Comparison of ENCODE assay signal across 19 cellular contexts in genomic region chr5:173790836-173791546, GRCh38.
"Had no signal": no experiment of that assay in that cellular context is flagged by ENCODE, and none has a peak within 500 bp of the region (broad histone marks: within the 10 kb centered on the region; RNA-seq: fewer than 3 reads in every experiment).

No MANE protein-coding gene starts in this region.

- DNase-seq: activated CD4-positive, alpha-beta memory T cell treated with anti-CD3 and anti-CD28 coated beads, Interleukin-2, amount 10 ng/mL, durations not matched to agents 7 days and 5 days; activated CD4-positive, alpha-beta T cell treated with anti-CD3 and anti-CD28 coated beads, Interleukin-2, amount 10 ng/mL, durations not matched to agents 24 days and 14 days; activated gamma-delta T cell; activated T-cell treated with anti-CD3 and anti-CD28 coated beads for 4 hours; aorta; dermis blood vessel endothelial cell; effector CD8-positive, alpha-beta T cell; foreskin keratinocyte; natural killer cell; retina; spleen; stimulated activated CD4-positive, alpha-beta T cell treated with anti-CD3 and anti-CD28 coated beads, Interleukin-4, amount 100 ng/mL, for 24 hours; stimulated activated naive CD8-positive, alpha-beta T cell treated with anti-CD3 and anti-CD28 coated beads, Interleukin-15, Interleukin-2, amounts not matched to agents 100 U/mL and 50 U/mL, for 24 hours had no signal

- H3K27me3 ChIP-seq: foreskin keratinocyte, spleen, tibial artery had no signal

- ATAC-seq: activated CD4-positive, CD25-positive, alpha-beta regulatory T cell treated with anti-CD3 and anti-CD28 coated beads, Interleukin-2, amount 50 U/mL, for 24 hours; foreskin keratinocyte; natural killer cell; stimulated activated naive CD8-positive, alpha-beta T cell treated with anti-CD3 and anti-CD28 coated beads, Interleukin-15, Interleukin-2, amounts not matched to agents 100 U/mL and 50 U/mL, for 24 hours had no signal

- H3K4me1 ChIP-seq: foreskin keratinocyte, tibial artery had no signal

- H3K27me3 Mint-ChIP-seq: activated CD4-positive, alpha-beta memory T cell treated with anti-CD3 and anti-CD28 coated beads, Interleukin-2, amount 10 ng/mL, durations not matched to agents 7 days and 5 days; activated naive CD4-positive, alpha-beta T cell treated with anti-CD3 and anti-CD28 coated beads, Interleukin-2, amount 50 U/mL, for 24 hours had no signal

- H3K36me3 ChIP-seq: spleen, tibial artery had no signal

- H3K9me3 ChIP-seq: spleen, tibial artery had no signal

- H3K4me1 Mint-ChIP-seq: activated CD4-positive, alpha-beta T cell treated with anti-CD3 and anti-CD28 coated beads, Interleukin-2, amount 10 ng/mL, durations not matched to agents 24 days and 14 days; activated naive CD4-positive, alpha-beta T cell treated with anti-CD3 and anti-CD28 coated beads, Interleukin-2, amount 50 U/mL, for 24 hours; natural killer cell had no signal

- H3K4me3 ChIP-seq: lung, spleen, tibial artery had no signal

- H3K36me3 Mint-ChIP-seq: activated naive CD4-positive, alpha-beta T cell treated with anti-CD3 and anti-CD28 coated beads, Interleukin-2, amount 50 U/mL, for 24 hours; brain; mesothelial cell of epicardium; natural killer cell had no signal

- H3K27ac Mint-ChIP-seq: activated CD4-positive, alpha-beta memory T cell treated with anti-CD3 and anti-CD28 coated beads, Interleukin-2, amount 10 ng/mL, durations not matched to agents 7 days and 5 days; activated CD4-positive, alpha-beta T cell treated with anti-CD3 and anti-CD28 coated beads, Interleukin-2, amount 10 ng/mL, durations not matched to agents 24 days and 14 days; activated naive CD4-positive, alpha-beta T cell treated with anti-CD3 and anti-CD28 coated beads, Interleukin-2, amount 50 U/mL, for 24 hours; mesothelial cell of epicardium; natural killer cell had no signal

- H3K9me3 Mint-ChIP-seq: activated CD4-positive, alpha-beta memory T cell treated with anti-CD3 and anti-CD28 coated beads, Interleukin-2, amount 10 ng/mL, durations not matched to agents 7 days and 5 days; activated CD4-positive, alpha-beta T cell treated with anti-CD3 and anti-CD28 coated beads, Interleukin-2, amount 10 ng/mL, durations not matched to agents 24 days and 14 days; activated naive CD4-positive, alpha-beta T cell treated with anti-CD3 and anti-CD28 coated beads, Interleukin-2, amount 50 U/mL, for 24 hours; mesothelial cell of epicardium; natural killer cell had no signal

- H3K4me3 Mint-ChIP-seq: activated CD4-positive, alpha-beta memory T cell treated with anti-CD3 and anti-CD28 coated beads, Interleukin-2, amount 10 ng/mL, durations not matched to agents 7 days and 5 days; activated CD4-positive, alpha-beta T cell treated with anti-CD3 and anti-CD28 coated beads, Interleukin-2, amount 10 ng/mL, durations not matched to agents 24 days and 14 days; activated naive CD4-positive, alpha-beta T cell treated with anti-CD3 and anti-CD28 coated beads, Interleukin-2, amount 50 U/mL, for 24 hours; brain; mesothelial cell of epicardium; natural killer cell had no signal

- H3K27ac ChIP-seq: foreskin keratinocyte, tibial artery had no signal
